8 cellular contexts compared by ENCODE assay signal in the genomic region with DNA sequence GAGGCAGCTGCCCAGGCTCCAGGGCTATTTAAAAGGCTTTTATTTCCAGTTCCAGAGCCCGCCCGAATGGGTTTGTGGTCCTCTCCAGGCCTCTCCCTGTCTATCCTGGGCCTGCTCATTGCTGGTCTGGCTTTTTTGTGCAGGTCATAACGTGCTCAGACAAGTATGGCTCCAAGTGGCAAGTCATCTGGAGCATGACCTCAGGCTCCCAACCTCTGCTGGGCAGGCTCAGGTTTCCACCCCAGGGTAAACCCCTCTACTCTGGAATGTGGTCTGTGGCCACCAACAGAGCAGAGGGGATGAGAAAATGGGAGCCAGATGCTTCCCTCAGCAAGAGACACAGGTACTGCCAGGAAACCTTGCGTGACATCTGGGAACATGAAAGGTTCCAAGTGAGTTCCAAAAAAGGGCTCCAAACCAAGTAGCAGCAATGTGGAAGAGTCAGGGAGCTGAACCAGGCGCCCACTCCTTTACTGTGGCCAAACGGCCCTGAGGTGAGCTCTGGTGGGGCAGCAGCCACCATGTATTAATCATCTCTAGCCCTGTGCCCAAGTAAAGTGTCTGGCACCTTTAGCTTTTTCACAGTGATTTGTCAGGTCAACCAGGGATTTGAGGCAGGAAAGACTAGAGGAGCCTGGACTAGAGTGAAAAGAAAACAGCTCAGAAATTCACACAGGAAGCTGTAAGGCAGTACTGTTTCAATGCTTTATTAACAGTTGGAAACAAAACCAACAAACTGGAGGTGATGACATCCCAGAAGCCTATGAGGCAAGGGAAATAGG. TPM values are rescaled to one million over a fixed set of nuclear protein-coding genes. Genes with fewer than 3 reads are reported as not detected.
DNase-seq lines count a peak whose midpoint lies in the region; ATAC-seq and TF ChIP-seq lines count a peak whose summit lies in the region.

No MANE protein-coding gene starts in this region.

- TF ChIP-seq POLR2A in right lobe of liver (IDR thresholded peaks at IDR 0.05) = no peak

- no peaks in the 10 kb centered on the region for H3K27me3 ChIP-seq in right lobe of liver
- H3K27me3 ChIP-seq in upper lobe of right lung = no peaks in the 10 kb centered on the region

- TF ChIP-seq CTCF in astrocyte of the spinal cord (IDR thresholded peaks at IDR 0.05; ENCODE audit: low read depth, low read length) = no peak
- no peak for TF ChIP-seq CTCF in right lobe of liver (IDR thresholded peaks at IDR 0.05)
- no peak for TF ChIP-seq CTCF in upper lobe of right lung (IDR thresholded peaks at IDR 0.05)

- H3K4me1 ChIP-seq in right lobe of liver = peaks cover 0 to 11% (median 0%) of the 10 kb centered on the region in 4 donors
- H3K4me1 ChIP-seq in upper lobe of right lung = peaks cover 44% of the 10 kb centered on the region

- no peaks in the 10 kb centered on the region for H3K27me3 Mint-ChIP-seq in activated T-cell treated with anti-CD3 and anti-CD28 coated beads, Interleukin-2, amount 50 U/mL, for 4 hours (ENCODE audit: low read depth)

- H3K36me3 Mint-ChIP-seq in activated T-cell treated with anti-CD3 and anti-CD28 coated beads, Interleukin-2, amount 50 U/mL, for 4 hours (ENCODE audit: insufficient read depth) = peaks cover 35% of the 10 kb centered on the region

- peak overlapping the region; percentile 83 for H3K4me3 Mint-ChIP-seq in activated T-cell treated with anti-CD3 and anti-CD28 coated beads, Interleukin-2, amount 50 U/mL, for 4 hours

- H3K27ac ChIP-seq in right lobe of liver (peak overlapping the region; percentile 21 to 53 (median 51)), upper lobe of right lung (peak overlapping the region; percentile 76)

- intact Hi-C loops in right lobe of liver (cut with DNase I) = no loop called here
- intact Hi-C loops in upper lobe of right lung (cut with DNase I) = no loop called here

- H3K9me3 Mint-ChIP-seq in activated T-cell treated with anti-CD3 and anti-CD28 coated beads, Interleukin-2, amount 50 U/mL, for 4 hours = no peaks in the 10 kb centered on the region

- peaks cover 38% of the 10 kb centered on the region for H3K4me1 Mint-ChIP-seq in activated T-cell treated with anti-CD3 and anti-CD28 coated beads, Interleukin-2, amount 50 U/mL, for 4 hours (ENCODE audit: low read depth)

- H3K36me3 ChIP-seq in right lobe of liver (peaks cover 0 to 26% (median 12%) of the 10 kb centered on the region in 4 donors), upper lobe of right lung (peaks cover 42% of the 10 kb centered on the region)

- in situ Hi-C loops in astrocyte of the spinal cord (cut with HindIII; ENCODE audit: low sequenced_read_pairs) = no loop called here

- ATAC-seq in activated T-cell treated with anti-CD3 and anti-CD28 coated beads, Interleukin-2, amount 50 U/mL, for 4 hours = peak; percentile 9 to 13
- ATAC-seq in right lobe of liver (no peak), upper lobe of right lung (no peak), HG02970 (IDR thresholded peaks at IDR 0.05; ENCODE audit: low FRiP score, unreplicated experiment) (no peak)

- 50% methylated on average over 1 of the region's 6 CpGs for WGBS in right lobe of liver (ENCODE audit: insufficient coverage, low coverage, low lambda C conversion rate, missing lambda C conversion rate)

- no peak for DNase-seq in activated T-cell treated with anti-CD3 and anti-CD28 coated beads, Interleukin-2, amount 50 U/mL, for 4 hours
- DNase-seq in activated T-cell treated with anti-CD3 and anti-CD28 coated beads for 4 hours (no peak), HPDE6-E6E7 (ENCODE audit: extremely low spot score) (peak; percentile 91), astrocyte of the spinal cord (ENCODE audit: low read depth, low spot score) (peak; percentile 53), right lobe of liver (no peak), upper lobe of right lung (no peak), HT-29 (ENCODE audit: low spot score) (no peak)

- H3K4me3 ChIP-seq in astrocyte of the spinal cord (ENCODE audit: low read depth, low read length) = no peak overlapping the region
- H3K4me3 ChIP-seq in right lobe of liver = no peak overlapping the region
- H3K4me3 ChIP-seq in upper lobe of right lung = peak overlapping the region; percentile 56

- H3K9me3 ChIP-seq in right lobe of liver (no peaks in the 10 kb centered on the region), upper lobe of right lung (no peaks in the 10 kb centered on the region)

RNA-seq across cellular contexts. Expression of a gene that starts 25.6 kb away (rescaled TPM):
- not detected for total RNA-seq in activated T-cell treated with anti-CD3 and anti-CD28 coated beads, Interleukin-2, amount 50 U/mL, for 4 hours
- total RNA-seq in right lobe of liver (under 1 TPM; 0.24 to 0.37 (median 0.32) TPM), upper lobe of right lung (1.4 TPM)
- 0.61 TPM in 1 of 2 replicates, not detected in the other for total RNA-seq in HT-29 (2014; rRNA removed; shearing (Covaris generic))

RNA-seq across cellular contexts. Expression of a gene that starts 29.7 kb away (rescaled TPM):
- not detected for total RNA-seq in activated T-cell treated with anti-CD3 and anti-CD28 coated beads, Interleukin-2, amount 50 U/mL, for 4 hours
- total RNA-seq in right lobe of liver (10 to 100 TPM in 1 of 6 experiments, under 1 TPM in 5; 0.20 to 10.7 (median 0.34) TPM), upper lobe of right lung (1.8 TPM)
- 1.7 TPM in 1 of 2 replicates, not detected in the other for total RNA-seq in HT-29 (2014; rRNA removed; shearing (Covaris generic))

RNA-seq across cellular contexts. Expression of a gene that starts 38.8 kb away (rescaled TPM):
- total RNA-seq in activated T-cell treated with anti-CD3 and anti-CD28 coated beads, Interleukin-2, amount 50 U/mL, for 4 hours = under 1 TPM; 0.22 to 0.55 (median 0.48) TPM
- total RNA-seq in right lobe of liver (10 to 100 TPM in 1 of 6 experiments, 1 to 10 TPM in 5; 6.1 to 10.6 (median 7.6) TPM), upper lobe of right lung (109 TPM)
- 1.8 and 2.1 TPM in 2 replicates for total RNA-seq in HT-29 (2014; rRNA removed; shearing (Covaris generic))

Comparison
In these comparisons a context has a peak if more than half of its experiments do, and no peak if none do; other contexts are left out.
1. ATAC-seq: peak in activated T-cell treated with anti-CD3 and anti-CD28 coated beads, Interleukin-2, amount 50 U/mL, for 4 hours (2 of 2); none in right lobe of liver (0 of 4), upper lobe of right lung (single experiment) and HG02970 (single experiment).
2. DNase-seq: peak in HPDE6-E6E7 (single experiment) and astrocyte of the spinal cord (single experiment); none in activated T-cell treated with anti-CD3 and anti-CD28 coated beads, Interleukin-2, amount 50 U/mL, for 4 hours (single experiment), activated T-cell treated with anti-CD3 and anti-CD28 coated beads for 4 hours (single experiment), right lobe of liver (0 of 3), upper lobe of right lung (single experiment) and HT-29 (single experiment).